In the genomic region with DNA sequence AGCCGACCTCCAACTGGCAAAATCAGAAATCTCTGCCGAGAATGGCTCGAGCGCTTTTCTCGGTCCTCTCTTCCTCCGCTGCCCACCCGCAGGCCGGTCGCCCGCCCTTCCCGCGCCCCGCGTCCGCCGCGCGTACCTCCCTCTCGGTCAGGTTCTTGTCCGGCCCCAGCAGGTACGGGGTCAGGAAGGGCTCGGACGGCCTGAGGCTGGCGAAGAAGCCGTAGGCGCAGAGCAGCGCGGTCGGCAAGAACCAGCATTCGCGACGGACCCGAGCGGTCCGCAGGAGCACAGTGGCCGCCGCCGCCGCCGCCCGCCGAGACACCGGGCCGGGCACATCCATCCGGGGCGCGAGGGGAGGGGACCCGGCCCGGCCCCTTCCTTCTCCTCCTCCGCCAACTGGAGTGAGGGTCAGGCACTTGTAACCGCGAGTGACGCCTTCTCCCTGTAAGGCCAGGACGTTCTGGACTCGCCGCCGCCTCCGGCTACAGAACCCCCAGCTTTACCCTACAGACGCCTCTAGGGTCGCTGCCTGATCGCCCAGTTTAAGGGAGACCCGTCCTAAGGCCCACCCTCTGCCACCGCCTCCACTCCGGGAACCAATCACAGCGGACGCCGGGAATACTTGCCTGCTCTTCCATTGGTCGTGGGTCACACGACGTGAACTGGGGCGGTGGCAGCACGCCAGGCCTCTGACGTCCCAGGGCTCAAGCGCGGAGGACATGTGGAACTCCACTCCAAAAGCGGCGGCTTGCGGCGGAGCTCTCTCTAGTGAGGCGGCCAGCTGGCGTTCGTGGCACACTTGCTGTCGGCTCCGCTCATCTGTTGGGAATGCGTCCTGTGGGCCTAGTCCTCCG, we compare ENCODE assay signal across 8 cellular contexts. TPM values are rescaled to one million over a fixed set of nuclear protein-coding genes. Genes with fewer than 3 reads are reported as not detected.
DNase-seq lines count a peak whose midpoint lies in the region; ATAC-seq lines count a peak whose summit lies in the region.

A gene with protein sequence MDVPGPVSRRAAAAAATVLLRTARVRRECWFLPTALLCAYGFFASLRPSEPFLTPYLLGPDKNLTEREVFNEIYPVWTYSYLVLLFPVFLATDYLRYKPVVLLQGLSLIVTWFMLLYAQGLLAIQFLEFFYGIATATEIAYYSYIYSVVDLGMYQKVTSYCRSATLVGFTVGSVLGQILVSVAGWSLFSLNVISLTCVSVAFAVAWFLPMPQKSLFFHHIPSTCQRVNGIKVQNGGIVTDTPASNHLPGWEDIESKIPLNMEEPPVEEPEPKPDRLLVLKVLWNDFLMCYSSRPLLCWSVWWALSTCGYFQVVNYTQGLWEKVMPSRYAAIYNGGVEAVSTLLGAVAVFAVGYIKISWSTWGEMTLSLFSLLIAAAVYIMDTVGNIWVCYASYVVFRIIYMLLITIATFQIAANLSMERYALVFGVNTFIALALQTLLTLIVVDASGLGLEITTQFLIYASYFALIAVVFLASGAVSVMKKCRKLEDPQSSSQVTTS (minus strand): TSS at position 518 of the 854 bp plus-strand sequence. CDS start 178 bp downstream, at position 340.

- H3K4me1 ChIP-seq in effector memory CD4-positive, alpha-beta T cell (ENCODE audit: control insufficient read depth, insufficient read depth, low read length, poor library complexity, severe bottlenecking): peaks cover 9% of the 10 kb centered on the region

- no peaks in the 10 kb centered on the region for H3K27me3 ChIP-seq in effector memory CD4-positive, alpha-beta T cell (replicated peaks; ENCODE audit: control insufficient read depth, insufficient read depth, low read length, poor library complexity, severe bottlenecking)

- H3K36me3 ChIP-seq in effector memory CD4-positive, alpha-beta T cell (ENCODE audit: control insufficient read depth, insufficient read depth, low read length): no peaks in the 10 kb centered on the region

- CTCF ChIA-PET in activated CD8-positive, alpha-beta memory T cell treated with anti-CD3 and anti-CD28 coated beads for 36 hours (lab: Charles Lee): interaction anchor here (1.5 kb wide), 1 partner anchor 29 kb away, joined by 4 read pairs; no protein-coding TSS in a partner anchor

- peak within 1 kb of the TSS; percentile 85 for H3K4me3 ChIP-seq in effector memory CD4-positive, alpha-beta T cell (ENCODE audit: insufficient read depth, low read depth, low read length, poor library complexity, severe bottlenecking)

- peak; percentile 96 for ATAC-seq in GM19468 (IDR thresholded peaks at IDR 0.05; ENCODE audit: extremely low read depth, unreplicated experiment)

- no peaks in the 10 kb centered on the region for H3K9me3 ChIP-seq in effector memory CD4-positive, alpha-beta T cell (ENCODE audit: control insufficient read depth, low read length)

- POLR2A ChIA-PET in activated CD8-positive, alpha-beta memory T cell treated with anti-CD3 and anti-CD28 coated beads for 36 hours (lab: Charles Lee): interaction anchor here (1.6 kb wide), 1 partner anchor 24 kb away, joined by 5 read pairs; no protein-coding TSS in a partner anchor

- DNase-seq in COLO829 (ENCODE audit: low spot score) (peak; percentile 98), HS-5 (ENCODE audit: low read depth) (peak; percentile 94), NK-92 (lab: John Stamatoyannopoulos, UW; ENCODE audit: unreplicated experiment) (peak; percentile 70), lung microvascular endothelial cell (ENCODE audit: low read depth in 2 of 2) (peak; percentile 98 to 99)
- DNase-seq in effector memory CD4-positive, alpha-beta T cell: peak; percentile 87 to 92 (median 90)
- peak; percentile 86 to 90 (median 88) for DNase-seq in stimulated activated CD4-positive, alpha-beta T cell treated with anti-CD3 and anti-CD28 coated beads, TNF-alpha, amount 100 ng/mL, for 48 hours (ENCODE audit: low read depth in 3 of 3)

- H3K27ac ChIP-seq in effector memory CD4-positive, alpha-beta T cell (ENCODE audit: insufficient read depth, low read length, poor library complexity, severe bottlenecking): peak within 1 kb of the TSS; percentile 61

RNA-seq across cellular contexts. Expression of the gene that starts here (rescaled TPM):
- 10 to 100 TPM; 11.6 to 11.7 TPM for total RNA-seq in activated CD8-positive, alpha-beta memory T cell treated with anti-CD3 and anti-CD28 coated beads for 36 hours
- total RNA-seq in lung microvascular endothelial cell: 2.2 and 2.8 TPM in 2 replicates

Comparison
In these comparisons a context has a peak if more than half of its experiments do, and no peak if none do; other contexts are left out.
1. Peak in every context shown above with its lines: DNase-seq, ATAC-seq, H3K4me3 ChIP-seq and H3K27ac ChIP-seq.